ENCODE assay signal across 23 cellular contexts in genomic region chr2:44155577-44156446, GRCh38. TPM values are rescaled to one million over a fixed set of nuclear protein-coding genes. Genes with fewer than 3 reads are reported as not detected.
A peak's percentile ranks its signal among the peaks of the same experiment; 100 is the strongest.
DNase-seq lines count a peak whose midpoint lies in the region; FAIRE-seq and TF ChIP-seq lines count a peak whose summit lies in the region.
"Had no signal": no experiment of that assay in that cellular context is flagged by ENCODE, and none has a peak within 500 bp of the region (broad histone marks: within the 10 kb centered on the region; RNA-seq: fewer than 3 reads in every experiment).

No MANE protein-coding gene starts in this region.

- no peaks in the 10 kb centered on the region for H3K79me1 ChIP-seq in mesenchymal stem cell (replicated peaks; ENCODE audit: low read length, poor library complexity, severe bottlenecking)

- no peaks in the 10 kb centered on the region for H3K4me1 Mint-ChIP-seq in astrocyte (ENCODE audit: low read depth, unreplicated experiment)

- 74% methylated on average over 5 of the region's 6 CpGs for WGBS in mesenchymal stem cell

- no peaks in the 10 kb centered on the region for H3K36me3 Mint-ChIP-seq in astrocyte (ENCODE audit: low read depth, unreplicated experiment)

- peaks cover 2% of the 10 kb centered on the region for H3K27me3 Mint-ChIP-seq in astrocyte (ENCODE audit: low read depth, unreplicated experiment)

- no peak overlapping the region for H3K27ac Mint-ChIP-seq in astrocyte (ENCODE audit: unreplicated experiment)
- H3K27ac Mint-ChIP-seq: nephron had no signal

- H3K4me3 Mint-ChIP-seq in astrocyte (ENCODE audit: unreplicated experiment), result no peak overlapping the region
- H3K4me3 Mint-ChIP-seq: nephron had no signal

- no peak overlapping the region for H3K4me3 ChIP-seq in AG04450 (ENCODE audit: low read depth, low read length)
- H3K4me3 ChIP-seq in astrocyte (ENCODE audit: insufficient read depth, low read depth, low read length), result no peak overlapping the region
- no peak overlapping the region for H3K4me3 ChIP-seq in mesenchymal stem cell (ENCODE audit: insufficient read depth in 1 of 2, low read depth in 1 of 2, low read length in 2 of 2)
- H3K4me3 ChIP-seq: A549, hepatocyte had no signal

- no peak for TF ChIP-seq POLR2A in erythroblast (IDR thresholded peaks at IDR 0.05; ENCODE audit: low read length)

- POLR2A ChIA-PET in AG04450 (lab: Yijun Ruan, JAX), result no interaction called here

- H2BK12ac ChIP-seq in mesenchymal stem cell (ENCODE audit: low read length in 2 of 2), result no peak overlapping the region

- TF ChIP-seq CTCF in AG04450 (IDR thresholded peaks at IDR 0.05; ENCODE audit: low read depth, low read length) (no peak), astrocyte (IDR thresholded peaks at IDR 0.05; ENCODE audit: insufficient read depth, low read depth, low read length) (no peak)

- no peak overlapping the region for H2BK5ac ChIP-seq in mesenchymal stem cell (ENCODE audit: low read depth, low read length, poor library complexity, severe bottlenecking)

- H3K79me2 ChIP-seq in astrocyte (ENCODE audit: insufficient read depth, low read length), result no peaks in the 10 kb centered on the region
- H3K79me2 ChIP-seq: hepatocyte had no signal

- H3K9ac ChIP-seq in astrocyte (ENCODE audit: low read length) (no peak overlapping the region), mesenchymal stem cell (ENCODE audit: low read length) (no peak overlapping the region)

- H4K8ac ChIP-seq in mesenchymal stem cell (ENCODE audit: low read length), result no peak overlapping the region

- no peak overlapping the region for H3K23ac ChIP-seq in mesenchymal stem cell (ENCODE audit: low read length in 2 of 2)

- H3K4ac ChIP-seq in mesenchymal stem cell (ENCODE audit: low read depth in 1 of 2, low read length in 2 of 2), result no peak overlapping the region

- H3K27ac ChIP-seq in AG04450 (ENCODE audit: low read depth, low read length), result peak overlapping the region; percentile 31
- H3K27ac ChIP-seq in astrocyte (ENCODE audit: low read depth, low read length), result no peak overlapping the region
- H3K27ac ChIP-seq in mesenchymal stem cell (ENCODE audit: low read length, poor library complexity, severe bottlenecking), result no peak overlapping the region
- H3K27ac ChIP-seq: A549, C4-2B, hepatocyte had no signal

- H3K9me3 ChIP-seq in AG04450 (ENCODE audit: control insufficient read depth, insufficient read depth, low read length) (no peaks in the 10 kb centered on the region), astrocyte (ENCODE audit: insufficient read depth, low read depth, low read length) (no peaks in the 10 kb centered on the region), mesenchymal stem cell (ENCODE audit: control insufficient read depth, low read length) (no peaks in the 10 kb centered on the region)
- H3K9me3 ChIP-seq: A549 had no signal

- CTCF ChIA-PET in AG04450 (lab: Charles Lee), result interaction anchor here (0.6 to 0.7 kb wide), 2 partner anchors 25 to 69 kb away, joined by 3 read pairs; no protein-coding TSS in a partner anchor

- no peak overlapping the region for H3K18ac ChIP-seq in mesenchymal stem cell (ENCODE audit: low read depth in 1 of 2, low read length in 2 of 2)

- no peaks in the 10 kb centered on the region for H3K27me3 ChIP-seq in AG04450 (ENCODE audit: control insufficient read depth, insufficient read depth, low read length)
- H3K27me3 ChIP-seq in astrocyte (ENCODE audit: insufficient read depth, low read length), result no peaks in the 10 kb centered on the region
- no peaks in the 10 kb centered on the region for H3K27me3 ChIP-seq in mesenchymal stem cell (ENCODE audit: control insufficient read depth in 1 of 2, insufficient read depth in 1 of 2, low read length in 2 of 2)
- H3K27me3 ChIP-seq: hepatocyte had no signal

- no peak overlapping the region for H2BK120ac ChIP-seq in mesenchymal stem cell (ENCODE audit: low read depth, low read length)

- H2AFZ ChIP-seq in astrocyte (ENCODE audit: low read depth, low read length), result no peak overlapping the region
- H2AFZ ChIP-seq in mesenchymal stem cell (ENCODE audit: low read depth, low read length), result no peak overlapping the region
- H2AFZ ChIP-seq: hepatocyte had no signal

- H3K9me3 Mint-ChIP-seq in astrocyte (ENCODE audit: unreplicated experiment), result no peaks in the 10 kb centered on the region

- H2AK5ac ChIP-seq in mesenchymal stem cell (ENCODE audit: low read length, severe bottlenecking), result no peak overlapping the region

- DNase-seq in AG04450 (ENCODE audit: low read depth, low spot score) (no peak), LoVo (ENCODE audit: low spot score) (peak; percentile 9), astrocyte (ENCODE audit: low read depth) (peak; percentile 28), mesenchymal stem cell (peak; percentile 43), amygdala (lab: John Stamatoyannopoulos, UW) (no peak), erythroblast (lab: John Stamatoyannopoulos, UW) (no peak)
- no peak for DNase-seq in stimulated activated CD8-positive, alpha-beta memory T cell treated with anti-CD3 and anti-CD28 coated beads, Interleukin-4, amount 100 ng/mL, for 48 hours
- DNase-seq in stimulated activated naive CD4-positive, alpha-beta T cell (lab: John Stamatoyannopoulos, UW), result no peak
- DNase-seq: activated CD4-positive, alpha-beta T cell treated with anti-CD3 and anti-CD28 coated beads, Interleukin-2, amount 50 U/mL, for 4 hours; activated naive CD4-positive, alpha-beta T cell treated with anti-CD3 and anti-CD28 coated beads, Interleukin-2, amount 50 U/mL, for 16 hours; activated T-cell treated with anti-CD3 and anti-CD28 coated beads for 4 hours; MV-4-11; NCI-H2081; NCI-H510A; stimulated activated CD4-positive, alpha-beta T cell treated with anti-CD3 and anti-CD28 coated beads, Interleukin-15, amount 100 ng/mL, for 24 hours; stimulated activated naive CD8-positive, alpha-beta T cell treated with anti-CD3 and anti-CD28 coated beads, Interleukin-15, Interleukin-2, amounts not matched to agents 100 U/mL and 50 U/mL, for 24 hours; SW 1271; trophoblast cell had no signal

- no peaks in the 10 kb centered on the region for H4K20me1 ChIP-seq in astrocyte (ENCODE audit: insufficient read depth, low read length)

- H3K4me1 ChIP-seq in astrocyte (ENCODE audit: insufficient read depth, low read length), result no peaks in the 10 kb centered on the region
- peaks cover 3% of the 10 kb centered on the region for H3K4me1 ChIP-seq in mesenchymal stem cell (ENCODE audit: control insufficient read depth, insufficient read depth, low read depth, low read length)
- H3K4me1 ChIP-seq: A549 had no signal

- H3K36me3 ChIP-seq in astrocyte (ENCODE audit: insufficient read depth, low read length) (no peaks in the 10 kb centered on the region), mesenchymal stem cell (ENCODE audit: control insufficient read depth in 1 of 2, insufficient read depth in 2 of 2, low read depth in 1 of 2, low read length in 2 of 2) (no peaks in the 10 kb centered on the region)

- H3K14ac ChIP-seq in mesenchymal stem cell (ENCODE audit: low read length in 2 of 2), result no peak overlapping the region

- no peak overlapping the region for H2BK15ac ChIP-seq in mesenchymal stem cell (ENCODE audit: low read depth, poor library complexity, severe bottlenecking)

- H3K4me2 ChIP-seq in astrocyte (ENCODE audit: low read length) (no peak overlapping the region), mesenchymal stem cell (ENCODE audit: low read length, poor library complexity, severe bottlenecking) (no peak overlapping the region)
- H3K4me2 ChIP-seq: A549, hepatocyte had no signal

- H4K91ac ChIP-seq in mesenchymal stem cell (ENCODE audit: low read length), result no peak overlapping the region

- FAIRE-seq in astrocyte (lab: Jason Lieb, UNC), result no peak
- FAIRE-seq: A549, GM18507 had no signal

RNA-seq across cellular contexts. Expression of gene PPM1B, which starts 12.9 kb away (rescaled TPM):
- polyA plus RNA-seq in AG04450 (2011; rRNA removed), result 29.0 and 29.1 TPM in 2 replicates
- 31.3 and 39.5 TPM in 2 replicates for polyA minus RNA-seq in AG04450 (2011; rRNA and poly(A)+ RNA removed)
- 39.3 and 39.4 TPM in 2 replicates for total RNA-seq in astrocyte
- 29.1 TPM for polyA plus RNA-seq in mesenchymal stem cell (2013, experiment 1 of 2)
- polyA plus RNA-seq in mesenchymal stem cell (2013, experiment 2 of 2), result 30.1 TPM

Comparison
In these comparisons a context has a peak if more than half of its experiments do, and no peak if none do; other contexts are left out.
1. DNase-seq: peak in LoVo (single experiment), astrocyte (single experiment) and mesenchymal stem cell (single experiment); none in AG04450 (single experiment), stimulated activated CD8-positive, alpha-beta memory T cell treated with anti-CD3 and anti-CD28 coated beads, Interleukin-4, amount 100 ng/mL, for 48 hours (single experiment), amygdala (0 of 56), stimulated activated naive CD4-positive, alpha-beta T cell (0 of 6) and erythroblast (0 of 2).